In the genomic region with DNA sequence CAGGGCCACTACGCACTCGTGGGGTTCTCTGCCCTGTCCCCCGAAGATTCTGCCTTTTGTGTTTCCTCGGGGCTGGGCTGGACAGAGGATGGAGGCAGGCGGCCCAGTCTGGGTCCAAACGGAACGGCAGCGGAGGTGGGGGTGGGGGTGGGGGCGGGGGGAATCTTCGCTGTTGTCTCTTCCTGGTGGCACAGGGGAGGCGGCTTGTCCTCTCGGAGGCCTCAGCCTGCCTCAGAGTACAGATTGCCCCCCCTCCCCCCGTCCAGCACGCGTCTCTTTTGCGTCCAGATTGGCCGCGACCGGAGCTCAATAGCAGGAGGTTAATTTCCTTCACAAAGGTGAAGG, we compare ENCODE assay signal across 11 cellular contexts. TPM values are rescaled to one million over a fixed set of nuclear protein-coding genes. Genes with fewer than 3 reads are reported as not detected.
DNase-seq lines count a peak whose midpoint lies in the region; TF ChIP-seq lines count a peak whose summit lies in the region.
"Had no signal": no experiment of that assay in that cellular context is flagged by ENCODE, and none has a peak within 500 bp of the region (broad histone marks: within the 10 kb centered on the region; RNA-seq: fewer than 3 reads in every experiment).

No MANE protein-coding gene starts in this region.

- peaks cover 7 to 11% of the 10 kb centered on the region in 2 donors for H3K4me1 ChIP-seq in ascending aorta

- H3K27me3 ChIP-seq in neural cell (ENCODE audit: insufficient read depth, low read depth, low read length) (peaks cover 48% of the 10 kb centered on the region), ascending aorta (peaks cover 19% of the 10 kb centered on the region)

- H3K27ac Mint-ChIP-seq in activated naive CD8-positive, alpha-beta T cell, result no peak overlapping the region

- no peak for TF ChIP-seq EP300 in neural cell (conservative IDR thresholded peaks at IDR 0.05; ENCODE audit: poor library complexity, severe bottlenecking)

- H3F3A ChIP-seq in neural cell (ENCODE audit: insufficient read depth, low read length, poor library complexity, severe bottlenecking), result peaks cover 10% of the 10 kb centered on the region

- no peaks in the 10 kb centered on the region for H3K9me2 ChIP-seq in neural cell (ENCODE audit: insufficient read depth, low read length)

- peaks cover 4% of the 10 kb centered on the region for H3K36me3 Mint-ChIP-seq in activated naive CD8-positive, alpha-beta T cell

- H3K9me3 ChIP-seq in neural cell (ENCODE audit: low read length) (no peaks in the 10 kb centered on the region), ascending aorta (no peaks in the 10 kb centered on the region)

- H3K9ac ChIP-seq in neural cell (ENCODE audit: low read length), result peak overlapping the region; percentile 80

- no peak overlapping the region for H3K27ac ChIP-seq in neural cell (ENCODE audit: low read length)
- no peak overlapping the region for H3K27ac ChIP-seq in ascending aorta

- H3K4me1 Mint-ChIP-seq in activated naive CD8-positive, alpha-beta T cell (ENCODE audit: low read depth), result peaks cover 14% of the 10 kb centered on the region

- peaks cover 33% of the 10 kb centered on the region for H3K27me3 Mint-ChIP-seq in activated naive CD8-positive, alpha-beta T cell

- TF ChIP-seq RAD21 in neural cell (conservative IDR thresholded peaks at IDR 0.05), result no peak

- TF ChIP-seq CTCF in neural cell (IDR thresholded peaks at IDR 0.05; ENCODE audit: poor library complexity, severe bottlenecking) (no peak), ascending aorta (IDR thresholded peaks at IDR 0.05) (no peak)

- peak; percentile 32 for DNase-seq in NCI-H2227 (lab: John Stamatoyannopoulos, UW; ENCODE audit: unreplicated experiment)
- DNase-seq in NCI-H2227 treated with DMSO at 0.1 percent for 48 hours (lab: John Stamatoyannopoulos, UW), result no peak
- peak; percentile 85 for DNase-seq in NCI-H1092 (lab: John Stamatoyannopoulos, UW)
- DNase-seq in dedifferentiated amniotic fluid mesenchymal stem cell (ENCODE audit: extremely low spot score), result no peak
- DNase-seq in ascending aorta (ENCODE audit: low spot score in 2 of 2), result no peak
- no peak for DNase-seq in activated naive CD4-positive, alpha-beta T cell treated with anti-CD3 and anti-CD28 coated beads, Interleukin-2, amount 50 U/mL, for 16 hours
- DNase-seq: activated T-cell treated with anti-CD3 and anti-CD28 coated beads for 4 hours, cortex of kidney, KG1 had no signal

- H3K4me3 ChIP-seq in neural cell (ENCODE audit: low read length) (peak overlapping the region; percentile 83), ascending aorta (peak overlapping the region in 1 of 2 donors; percentile 48)

- no peak overlapping the region for H2AFZ ChIP-seq in neural cell (ENCODE audit: low read depth, low read length)

- peak overlapping the region; percentile 47 for H3K4me3 Mint-ChIP-seq in activated naive CD8-positive, alpha-beta T cell

- no peaks in the 10 kb centered on the region for H3K9me3 Mint-ChIP-seq in activated naive CD8-positive, alpha-beta T cell (ENCODE audit: low read depth)

- peaks cover 24% of the 10 kb centered on the region for H3K79me2 ChIP-seq in neural cell (replicated peaks; ENCODE audit: insufficient read depth, low read length)

- H4K20me1 ChIP-seq in neural cell (ENCODE audit: insufficient read depth), result peaks cover 6% of the 10 kb centered on the region

- intact Hi-C loops in ascending aorta (cut with DNase I), result loop anchor here (10.0 kb wide), 1 partner anchor 282 kb away; no protein-coding TSS in a partner anchor

- H3K36me3 ChIP-seq in neural cell (ENCODE audit: insufficient read depth, low read length) (no peaks in the 10 kb centered on the region), ascending aorta (no peaks in the 10 kb centered on the region)

- H3K4me2 ChIP-seq in neural cell (ENCODE audit: low read length), result no peak overlapping the region

TF ChIP-seq in neural cell, 6 proteins besides CTCF, POLR2A, EP300 and RAD21:
- TF ChIP-seq POLR2AphosphoS5 (IDR thresholded peaks at IDR 0.05) (no peak), MXI1 (conservative IDR thresholded peaks at IDR 0.05; ENCODE audit: poor library complexity, severe bottlenecking) (no peak), EZH2 (IDR thresholded peaks at IDR 0.05; ENCODE audit: borderline replicate concordance, insufficient read depth, low read length, poor library complexity, severe bottlenecking) (no peak)

RNA-seq across cellular contexts. Expression of a gene that starts 1.4 kb away (rescaled TPM):
- polyA plus RNA-seq in neural cell, result 8.6 and 9.4 TPM in 2 replicates
- 16.6 and 17.1 TPM in 2 replicates for polyA minus RNA-seq in neural cell
- not detected for total RNA-seq in ascending aorta

Comparison
In these comparisons a context has a peak if more than half of its experiments do, and no peak if none do; other contexts are left out.
1. DNase-seq: peak in NCI-H2227 (single experiment) and NCI-H1092 (single experiment); none in NCI-H2227 treated with DMSO at 0.1 percent for 48 hours (single experiment), dedifferentiated amniotic fluid mesenchymal stem cell (single experiment), ascending aorta (0 of 2) and activated naive CD4-positive, alpha-beta T cell treated with anti-CD3 and anti-CD28 coated beads, Interleukin-2, amount 50 U/mL, for 16 hours (single experiment).